9 cellular contexts compared by ENCODE assay signal in the genomic region with DNA sequence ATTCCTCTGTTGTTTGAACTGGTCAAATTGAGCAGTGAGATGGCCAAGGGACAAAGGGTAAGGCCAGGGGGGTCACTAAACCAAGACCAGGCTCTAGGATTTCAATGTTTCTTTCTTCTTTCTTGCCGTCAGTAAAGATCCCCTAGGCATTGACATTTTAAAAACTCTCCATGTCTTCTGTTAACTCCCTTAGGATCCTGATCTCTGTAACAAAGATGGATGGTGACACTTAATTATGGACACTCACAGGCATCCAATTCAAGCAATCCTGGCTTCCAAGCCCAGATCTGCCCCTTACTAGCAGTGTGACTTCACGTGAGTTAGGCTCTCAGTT.
DNase-seq lines count a peak whose midpoint lies in the region; TF ChIP-seq lines count a peak whose summit lies in the region.
"Had no signal": no experiment of that assay in that cellular context is flagged by ENCODE, and none has a peak within 500 bp of the region (broad histone marks: within the 10 kb centered on the region; RNA-seq: fewer than 3 reads in every experiment).

No MANE protein-coding gene starts in this region.

- TF ChIP-seq CTCF in Peyer's patch (IDR thresholded peaks at IDR 0.05) = no peak
- no peak for TF ChIP-seq CTCF in transverse colon (IDR thresholded peaks at IDR 0.05)

- DNase-seq in Peyer's patch = no peak
- DNase-seq in epithelial cell of prostate (ENCODE audit: low read depth, low spot score) = no peak
- DNase-seq in transverse colon = no peak
- no peak for DNase-seq in activated CD8-positive, alpha-beta memory T cell treated with anti-CD3 and anti-CD28 coated beads for 24 hours
- DNase-seq in retina = no peak
- no peak for DNase-seq in NCI-H446 (lab: John Stamatoyannopoulos, UW)
- DNase-seq: activated T-cell treated with anti-CD3 and anti-CD28 coated beads, Interleukin-2, amount 50 U/mL, for 4 hours; NCI-H1694 treated with DMSO at 0.1 percent for 48 hours had no signal

- WGBS in transverse colon (ENCODE audit: low coverage in 1 of 2), 2 donors = 58 to 77% methylated on average over 2 of the region's 2 CpGs

- H3K27me3 ChIP-seq in Peyer's patch (no peaks in the 10 kb centered on the region), muscle layer of colon (ENCODE audit: control insufficient read depth in 1 of 2, insufficient read depth in 2 of 2, low read length in 2 of 2) (no peaks in the 10 kb centered on the region), transverse colon (no peaks in the 10 kb centered on the region)

- peaks cover 0 to 9% (median 0%) of the 10 kb centered on the region in 4 donors for H3K4me1 ChIP-seq in Peyer's patch
- H3K4me1 ChIP-seq in muscle layer of colon (ENCODE audit: insufficient read depth, low read length) = peaks cover 56% of the 10 kb centered on the region
- peaks cover 0 to 24% (median 6%) of the 10 kb centered on the region in 4 donors for H3K4me1 ChIP-seq in transverse colon

- intact Hi-C loops in transverse colon (cut with DNase I; ENCODE audit: low total_unique reads) = no loop called here

- H3K4me3 ChIP-seq in Peyer's patch = no peak overlapping the region
- H3K4me3 ChIP-seq in muscle layer of colon (ENCODE audit: low read depth in 1 of 2, low read length in 2 of 2) = no peak overlapping the region
- H3K4me3 ChIP-seq in transverse colon = no peak overlapping the region

- no peaks in the 10 kb centered on the region for H3K9me3 ChIP-seq in Peyer's patch
- H3K9me3 ChIP-seq in muscle layer of colon (ENCODE audit: low read length) = no peaks in the 10 kb centered on the region
- no peaks in the 10 kb centered on the region for H3K9me3 ChIP-seq in transverse colon

- TF ChIP-seq POLR2A in Peyer's patch (IDR thresholded peaks at IDR 0.05) = no peak
- no peak for TF ChIP-seq POLR2A in transverse colon (IDR thresholded peaks at IDR 0.05)

- no peak overlapping the region for H3K9ac ChIP-seq in muscle layer of colon (ENCODE audit: low read length)

- H3K36me3 ChIP-seq in Peyer's patch = no peaks in the 10 kb centered on the region
- H3K36me3 ChIP-seq in muscle layer of colon (ENCODE audit: insufficient read depth, low read length) = no peaks in the 10 kb centered on the region
- no peaks in the 10 kb centered on the region for H3K36me3 ChIP-seq in transverse colon

- in situ Hi-C loops in transverse colon (cut with MboI; ENCODE audit: low pct_ligation_motif_present in 1 of 4, low pct_unique_long_range_greater_than_20kb in 1 of 4, low sequenced_read_pairs in 3 of 4) = no loop called here

- TF ChIP-seq EP300 in transverse colon (IDR thresholded peaks at IDR 0.05; ENCODE audit: low read depth) = no peak

- H3K27ac ChIP-seq in Peyer's patch = peak overlapping the region; percentile 10 to 68 (median 26)
- H3K27ac ChIP-seq in epithelial cell of prostate = peak overlapping the region; percentile 91
- H3K27ac ChIP-seq in muscle layer of colon (ENCODE audit: low read depth, low read length) = peak overlapping the region; percentile 74
- H3K27ac ChIP-seq in transverse colon = peak overlapping the region; percentile 69 to 81 (median 75)

Comparison
In these comparisons a context has a peak if more than half of its experiments do, and no peak if none do; other contexts are left out.
1. H3K27ac ChIP-seq: peak in every context shown above with its lines; median percentile 91 in epithelial cell of prostate; 75 in transverse colon; 74 in muscle layer of colon; 26 in Peyer's patch.